In genomic region chr16:66395806-66396555, GRCh38 we compare ENCODE assay signal across 25 cellular contexts. TPM values are rescaled to one million over a fixed set of nuclear protein-coding genes. Genes with fewer than 3 reads are reported as not detected.
"Had no signal": no experiment of that assay in that cellular context is flagged by ENCODE, and none has a peak within 500 bp of the region (broad histone marks: within the 10 kb centered on the region; RNA-seq: fewer than 3 reads in every experiment).

No MANE protein-coding gene starts in this region.

- H3K36me3 ChIP-seq: brain microvascular endothelial cell, MG63 had no signal

- ATAC-seq: activated T-cell treated with anti-CD3 and anti-CD28 coated beads, Interleukin-2, amount 50 U/mL, for 72 hours; PC-3; T-cell had no signal

- H3K27me3 ChIP-seq: brain microvascular endothelial cell, MG63 had no signal

- H3K4me3 ChIP-seq: MG63 had no signal

- H3K9me3 ChIP-seq: MG63 had no signal

- H3K27ac ChIP-seq: brain microvascular endothelial cell, VCaP had no signal

- DNase-seq: activated CD4-positive, alpha-beta memory T cell treated with anti-CD3 and anti-CD28 coated beads for 36 hours; activated CD4-positive, alpha-beta T cell treated with anti-CD3 and anti-CD28 coated beads, Interleukin-2, amount 10 ng/mL, durations not matched to agents 7 days and 5 days; activated CD4-positive, CD25-positive, alpha-beta regulatory T cell; activated gamma-delta T cell treated with Interleukin-2 at 50 U/mL for 16 hours; activated naive CD4-positive, alpha-beta T cell treated with anti-CD3 and anti-CD28 coated beads, Interleukin-2, amount 10 ng/mL, durations not matched to agents 7 days and 5 days; activated naive CD8-positive, alpha-beta T cell treated with anti-CD3 and anti-CD28 coated beads for 36 hours; activated T-cell treated with anti-CD3 and anti-CD28 coated beads, Interleukin-2, amount 50 U/mL, for 72 hours; brain microvascular endothelial cell; caudate nucleus; MG63; MV-4-11; NCI-H1092 treated with DMSO at 0.1 percent for 48 hours; NCI-H1417 treated with DMSO at 0.1 percent for 48 hours; NCI-H1694; NCI-H2029; NCI-H2107; NCI-H510A treated with DMSO at 0.1 percent for 48 hours; PC-3; SIG-M5; T-cell had no signal

- FAIRE-seq: RCC 7860 had no signal

RNA-seq across cellular contexts. Expression of gene CDH5, which starts 29.5 kb away (rescaled TPM):
- total RNA-seq: activated CD4-positive, alpha-beta memory T cell treated with anti-CD3 and anti-CD28 coated beads for 36 hours; activated CD4-positive, alpha-beta T cell treated with anti-CD3 and anti-CD28 coated beads, Interleukin-2, amount 10 ng/mL, durations not matched to agents 7 days and 5 days; activated CD8-positive, alpha-beta memory T cell treated with anti-CD3 and anti-CD28 coated beads for 36 hours; activated naive CD8-positive, alpha-beta T cell treated with anti-CD3 and anti-CD28 coated beads for 36 hours; activated T-cell treated with anti-CD3 and anti-CD28 coated beads, Interleukin-2, amount 50 U/mL, for 72 hours; activated T-helper 2 cell treated with anti-CD3 and anti-CD28 coated beads, Interferon-gamma antibody, Interleukin-2, Interleukin-4, amounts not matched to agents 10 μg/mL and 5 μg/mL and 100 μg/mL, durations not matched to agents 14 hours and 24 hours and 36 hours; PC-3; T-helper 2 cell treated with Interferon-gamma antibody and Interleukin-4, amounts not matched to agents 100 ng/mL and 5 ng/mL, for 36 hours had no signal

RNA-seq across cellular contexts. Expression of gene BEAN1, which starts 31.1 kb away (rescaled TPM):
- total RNA-seq: activated CD4-positive, alpha-beta memory T cell treated with anti-CD3 and anti-CD28 coated beads for 36 hours; activated CD4-positive, alpha-beta T cell treated with anti-CD3 and anti-CD28 coated beads, Interleukin-2, amount 10 ng/mL, durations not matched to agents 7 days and 5 days; activated CD8-positive, alpha-beta memory T cell treated with anti-CD3 and anti-CD28 coated beads for 36 hours; activated naive CD8-positive, alpha-beta T cell treated with anti-CD3 and anti-CD28 coated beads for 36 hours; activated T-cell treated with anti-CD3 and anti-CD28 coated beads, Interleukin-2, amount 50 U/mL, for 72 hours; activated T-helper 2 cell treated with anti-CD3 and anti-CD28 coated beads, Interferon-gamma antibody, Interleukin-2, Interleukin-4, amounts not matched to agents 10 μg/mL and 5 μg/mL and 100 μg/mL, durations not matched to agents 14 hours and 24 hours and 36 hours; T-cell; T-helper 2 cell treated with Interferon-gamma antibody and Interleukin-4, amounts not matched to agents 100 ng/mL and 5 ng/mL, for 36 hours had no signal
